In the genomic region with DNA sequence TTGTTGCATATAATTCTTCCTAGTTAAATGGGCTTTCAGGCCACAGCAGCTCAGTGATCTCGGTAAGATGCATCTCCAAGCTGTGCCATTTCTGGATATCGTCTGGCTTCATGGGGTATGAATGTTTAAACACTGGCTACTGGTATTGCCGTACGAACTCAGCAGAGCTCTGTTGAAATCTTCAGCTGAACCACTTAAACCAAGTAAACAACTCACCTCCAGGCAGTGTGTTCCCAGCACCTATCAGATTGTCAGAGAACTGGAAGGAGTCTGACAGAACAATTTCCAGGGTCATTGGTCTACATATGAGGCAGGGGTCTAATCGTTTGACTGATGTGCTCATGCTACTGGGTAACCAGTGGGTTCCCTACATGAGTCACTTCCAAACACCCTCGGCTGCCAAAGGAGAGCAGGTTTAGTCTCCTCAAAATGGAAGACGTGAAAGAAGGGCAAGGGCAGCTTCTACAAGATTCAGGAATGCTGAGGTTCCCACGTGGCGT, we compare ENCODE assay signal across 1 cellular context.
TF ChIP-seq lines count a peak whose summit lies in the region.

No MANE protein-coding gene starts in this region.

TF ChIP-seq in IMR-90, 13 proteins besides CTCF, POLR2A, EP300 and RAD21 (continued from another document):
- TF ChIP-seq, protein P1, sequence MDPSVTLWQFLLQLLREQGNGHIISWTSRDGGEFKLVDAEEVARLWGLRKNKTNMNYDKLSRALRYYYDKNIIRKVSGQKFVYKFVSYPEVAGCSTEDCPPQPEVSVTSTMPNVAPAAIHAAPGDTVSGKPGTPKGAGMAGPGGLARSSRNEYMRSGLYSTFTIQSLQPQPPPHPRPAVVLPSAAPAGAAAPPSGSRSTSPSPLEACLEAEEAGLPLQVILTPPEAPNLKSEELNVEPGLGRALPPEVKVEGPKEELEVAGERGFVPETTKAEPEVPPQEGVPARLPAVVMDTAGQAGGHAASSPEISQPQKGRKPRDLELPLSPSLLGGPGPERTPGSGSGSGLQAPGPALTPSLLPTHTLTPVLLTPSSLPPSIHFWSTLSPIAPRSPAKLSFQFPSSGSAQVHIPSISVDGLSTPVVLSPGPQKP (IDR thresholded peaks at IDR 0.05; ENCODE audit: borderline replicate concordance, low read depth, low read length) = no peak
- TF ChIP-seq CHD1 (IDR thresholded peaks at IDR 0.05; ENCODE audit: low read depth, low read length) = no peak
- no peak for TF ChIP-seq MAZ (IDR thresholded peaks at IDR 0.05; ENCODE audit: borderline replicate concordance, low read depth, low read length)
- no peak for TF ChIP-seq CEBPB (IDR thresholded peaks at IDR 0.05; ENCODE audit: low read depth, low read length)
- TF ChIP-seq MXI1 (IDR thresholded peaks at IDR 0.05; ENCODE audit: borderline replicate concordance, low read depth, low read length) = no peak
- no peak for TF ChIP-seq FOS (IDR thresholded peaks at IDR 0.05; ENCODE audit: low read depth, low read length)
- TF ChIP-seq MAFK (IDR thresholded peaks at IDR 0.05; ENCODE audit: low read depth, low read length) = no peak
